Comparison of ENCODE assay signal across 18 cellular contexts in genomic region chr3:149551500-149551899, GRCh38.
DNase-seq lines count a peak whose midpoint lies in the region; ATAC-seq, FAIRE-seq and TF ChIP-seq lines count a peak whose summit lies in the region.
"Had no signal": no experiment of that assay in that cellular context is flagged by ENCODE, and none has a peak within 500 bp of the region (broad histone marks: within the 10 kb centered on the region; RNA-seq: fewer than 3 reads in every experiment).

No MANE protein-coding gene starts in this region.

- FAIRE-seq in GM12878 (lab: Jason Lieb, UNC) (no peak), urothelium cell line (lab: Jason Lieb, UNC) (no peak)

- peaks cover 9% of the 10 kb centered on the region for H3K4me1 ChIP-seq in GM12878 (ENCODE audit: control insufficient read depth, insufficient read depth, low read length)
- H3K4me1 ChIP-seq in muscle layer of colon (ENCODE audit: insufficient read depth, low read length), result peaks cover 75% of the 10 kb centered on the region
- peaks cover 13 to 55% (median 48%) of the 10 kb centered on the region in 5 donors for H3K4me1 ChIP-seq in subcutaneous abdominal adipose tissue (ENCODE audit: control insufficient read depth in 5 of 5, insufficient read depth in 5 of 5, low read length in 5 of 5)

- no peak overlapping the region for H3K4me3 Mint-ChIP-seq in Calu3 (ENCODE audit: low read depth, unreplicated experiment)
- H3K4me3 Mint-ChIP-seq in stimulated activated memory B cell treated with anti-CD40 and anti-IgM and Interleukin-4, amounts not matched to agents 10 μg/mL and 1 μg/mL and 100 μg/mL, for 72 hours, result no peak overlapping the region
- H3K4me3 Mint-ChIP-seq: B cell; CD4-positive, alpha-beta T cell had no signal

- ATAC-seq in GM12878, result peak; percentile 21; the same call in 1 of the 3 replicates
- ATAC-seq in stimulated activated memory B cell treated with anti-CD40 and anti-IgM and Interleukin-4, amounts not matched to agents 10 μg/mL and 1 μg/mL and 100 μg/mL, for 72 hours, result no peak

- no TSS peak for BruUV-seq in Calu3 (replicated peaks; lab: Mats Ljungman, UMichigan)
- no TSS peak for BruUV-seq in GM12878 (replicated peaks; lab: Mats Ljungman, UMichigan)

- no peaks in the 10 kb centered on the region for H3K79me2 ChIP-seq in GM12878 (ENCODE audit: control insufficient read depth, insufficient read depth, low read length)

- no peak for TF ChIP-seq POLR2A in GM12878 (IDR thresholded peaks at IDR 0.05; ENCODE audit: low read depth, low read length)

- intact Hi-C loops in Calu3 (cut with micrococcal nuclease; ENCODE audit: unreplicated experiment), result no loop called here
- intact Hi-C loops in GM12878 (cut with micrococcal nuclease; ENCODE audit: unreplicated experiment), result no loop called here

- peak overlapping the region; percentile 22; the same call in 1 of the 2 replicates for H3K4me2 ChIP-seq in GM12878 (ENCODE audit: control insufficient read depth, insufficient read depth)
- H3K4me2 ChIP-seq: KMS-11 had no signal

- POLR2A ChIA-PET in GM12878 (lab: Charles Lee), result interaction anchor here (1.3 kb wide), 1 partner anchor 46 kb away, joined by 3 read pairs; no protein-coding TSS in a partner anchor

- CTCF ChIA-PET in Calu3 (lab: Charles Lee) (interaction anchor here (0.6 kb wide), 1 partner anchor 105 kb away, joined by 6 read pairs; no protein-coding TSS in a partner anchor), GM12878 (lab: Yijun Ruan, JAX) (interaction anchor here (1.1 to 2.0 kb wide), 2 partner anchors 16 to 17 kb away, joined by 3 to 7 read pairs; no protein-coding TSS in a partner anchor)

- H3K36me3 ChIP-seq in GM12878 (ENCODE audit: control insufficient read depth in 2 of 2, insufficient read depth in 2 of 2, low read length in 1 of 2) (no peaks in the 10 kb centered on the region; a peak in 2 of 4 replicates), muscle layer of colon (ENCODE audit: insufficient read depth, low read length) (no peaks in the 10 kb centered on the region), subcutaneous abdominal adipose tissue (ENCODE audit: control insufficient read depth in 5 of 5, insufficient read depth in 5 of 5, low read length in 5 of 5) (no peaks in the 10 kb centered on the region)

- H3K4me3 ChIP-seq in GM12878, result no peak overlapping the region
- no peak overlapping the region for H3K4me3 ChIP-seq in muscle layer of colon (ENCODE audit: low read depth in 1 of 2, low read length in 2 of 2)
- no peak overlapping the region for H3K4me3 ChIP-seq in subcutaneous abdominal adipose tissue (ENCODE audit: low read depth in 1 of 5, low read length in 5 of 5)

- no peak overlapping the region for H3K27ac ChIP-seq in GM12878 (ENCODE audit: control insufficient read depth, insufficient read depth)
- peak overlapping the region; percentile 26 for H3K27ac ChIP-seq in muscle layer of colon (ENCODE audit: low read depth, low read length)
- H3K27ac ChIP-seq in subcutaneous abdominal adipose tissue (ENCODE audit: low read depth, low read length), result peak overlapping the region; percentile 1
- H3K27ac ChIP-seq: HL-60, KMS-11, RWPE1 had no signal

- RAD21 ChIA-PET in GM12878 (lab: Charles Lee; ENCODE audit: unreplicated experiment), result interaction anchor here (1.0 to 1.2 kb wide), 2 partner anchors 24 to 29 kb away, joined by 3 to 4 read pairs; no protein-coding TSS in a partner anchor

- no peaks in the 10 kb centered on the region for H4K20me1 ChIP-seq in GM12878 (ENCODE audit: control insufficient read depth, insufficient read depth)

- H3K4me1 Mint-ChIP-seq in Calu3 (ENCODE audit: low read depth, unreplicated experiment), result peaks cover 89% of the 10 kb centered on the region
- no peaks in the 10 kb centered on the region for H3K4me1 Mint-ChIP-seq in stimulated activated memory B cell treated with anti-CD40 and anti-IgM and Interleukin-4, amounts not matched to agents 10 μg/mL and 1 μg/mL and 100 μg/mL, for 72 hours
- H3K4me1 Mint-ChIP-seq: B cell had no signal

- H3K27ac Mint-ChIP-seq in Calu3 (ENCODE audit: unreplicated experiment), result peak overlapping the region; percentile 96
- H3K27ac Mint-ChIP-seq in stimulated activated memory B cell treated with anti-CD40 and anti-IgM and Interleukin-4, amounts not matched to agents 10 μg/mL and 1 μg/mL and 100 μg/mL, for 72 hours, result no peak overlapping the region
- H3K27ac Mint-ChIP-seq: B cell; CD4-positive, alpha-beta T cell had no signal

- no peak for TF ChIP-seq EP300 in GM12878 (IDR thresholded peaks at IDR 0.05; ENCODE audit: borderline replicate concordance in 1 of 2, control insufficient read depth in 1 of 2, low read depth in 2 of 2, low read length in 2 of 2)

- no peak for TF ChIP-seq CTCF in Calu3 (IDR thresholded peaks at IDR 0.05; ENCODE audit: unreplicated experiment)
- TF ChIP-seq CTCF in GM12878 (IDR thresholded peaks at IDR 0.05 in 2 of 3, conservative IDR thresholded peaks at IDR 0.05 in 1 of 3; ENCODE audit: control insufficient read depth in 2 of 3, extremely low read depth in 1 of 3, insufficient read depth in 1 of 3, low read depth in 3 of 3, low read length in 3 of 3), result no peak
- no peak for TF ChIP-seq CTCF in GM20000 (IDR thresholded peaks at IDR 0.05; ENCODE audit: extremely low read depth, missing control alignments)

- DNase-seq in Calu3, result no peak
- no peak for DNase-seq in GM12878 (ENCODE audit: low read depth, low spot score)
- no peak for DNase-seq in GM20000 (ENCODE audit: low spot score)
- no peak for DNase-seq in urothelium cell line (ENCODE audit: low spot score)
- DNase-seq: CD4-positive, alpha-beta T cell; NCI-H1417; NCI-H187; NCI-H2227 treated with DMSO at 0.1 percent for 48 hours; NCI-H510A treated with DMSO at 0.1 percent for 48 hours; NCI-H774; OCI-M1 had no signal

- H3K36me3 Mint-ChIP-seq in Calu3 (ENCODE audit: insufficient read depth, unreplicated experiment), result peaks cover 98% of the 10 kb centered on the region
- H3K36me3 Mint-ChIP-seq in stimulated activated memory B cell treated with anti-CD40 and anti-IgM and Interleukin-4, amounts not matched to agents 10 μg/mL and 1 μg/mL and 100 μg/mL, for 72 hours, result no peaks in the 10 kb centered on the region

- H3K9ac ChIP-seq in GM12878 (ENCODE audit: control insufficient read depth, insufficient read depth, low read length), result no peak overlapping the region
- H3K9ac ChIP-seq in muscle layer of colon (ENCODE audit: low read length), result no peak overlapping the region
- no peak overlapping the region for H3K9ac ChIP-seq in subcutaneous abdominal adipose tissue (ENCODE audit: low read length in 5 of 5)
- H3K9ac ChIP-seq: KMS-11 had no signal

- H3K27me3 ChIP-seq in GM12878 (replicated peaks in 1 of 2; ENCODE audit: control insufficient read depth in 2 of 2, insufficient read depth in 2 of 2, low read length in 1 of 2) (no peaks in the 10 kb centered on the region), muscle layer of colon (ENCODE audit: control insufficient read depth in 1 of 2, insufficient read depth in 2 of 2, low read length in 2 of 2) (no peaks in the 10 kb centered on the region), subcutaneous abdominal adipose tissue (ENCODE audit: control insufficient read depth in 5 of 5, insufficient read depth in 4 of 5, low read length in 5 of 5) (no peaks in the 10 kb centered on the region)

- TF ChIP-seq RAD21 in GM12878 (IDR thresholded peaks at IDR 0.05; ENCODE audit: insufficient read depth, low read depth, low read length), result no peak

- H3K9me3 Mint-ChIP-seq in Calu3 (ENCODE audit: low read depth, unreplicated experiment), result no peaks in the 10 kb centered on the region
- no peaks in the 10 kb centered on the region for H3K9me3 Mint-ChIP-seq in stimulated activated memory B cell treated with anti-CD40 and anti-IgM and Interleukin-4, amounts not matched to agents 10 μg/mL and 1 μg/mL and 100 μg/mL, for 72 hours
- H3K9me3 Mint-ChIP-seq: CD4-positive, alpha-beta T cell had no signal

- no peaks in the 10 kb centered on the region for H3K27me3 Mint-ChIP-seq in Calu3 (ENCODE audit: unreplicated experiment)
- H3K27me3 Mint-ChIP-seq in stimulated activated memory B cell treated with anti-CD40 and anti-IgM and Interleukin-4, amounts not matched to agents 10 μg/mL and 1 μg/mL and 100 μg/mL, for 72 hours, result peaks cover 10% of the 10 kb centered on the region

- H3K9me3 ChIP-seq in GM12878 (replicated peaks; ENCODE audit: control insufficient read depth, insufficient read depth, low read length), result no peaks in the 10 kb centered on the region
- no peaks in the 10 kb centered on the region for H3K9me3 ChIP-seq in muscle layer of colon (ENCODE audit: low read length)
- H3K9me3 ChIP-seq in subcutaneous abdominal adipose tissue (ENCODE audit: control insufficient read depth in 5 of 5, low read length in 5 of 5), result no peaks in the 10 kb centered on the region

- H2AFZ ChIP-seq in GM12878 (ENCODE audit: control insufficient read depth, low read depth, low read length), result no peak overlapping the region

- in situ Hi-C loops in GM12878 (cut with MboI), result no loop called here

- SMC1A ChIA-PET in GM12878 (lab: Charles Lee; ENCODE audit: uncharacterized antibody, unreplicated experiment), result interaction anchor here (0.8 to 1.3 kb wide), 3 partner anchors 16 to 219 kb away, joined by 3 read pairs; no protein-coding TSS in a partner anchor

TF ChIP-seq in GM12878, 131 proteins besides CTCF, POLR2A, EP300 and RAD21 (continues in another document):
- no peak for TF ChIP-seq MYC (IDR thresholded peaks at IDR 0.05; ENCODE audit: insufficient read depth, insufficient read length, insufficient replicate concordance, low read length, severe bottlenecking)
- no peak for TF ChIP-seq FOS (IDR thresholded peaks at IDR 0.05; ENCODE audit: borderline replicate concordance, extremely low read depth, insufficient read length)
- no peak for TF ChIP-seq IRF3 (IDR thresholded peaks at IDR 0.05)
- TF ChIP-seq HSF1 (IDR thresholded peaks at IDR 0.05; ENCODE audit: low read depth, low read length), result no peak
